Comparison of ENCODE assay signal across 38 cellular contexts in genomic region chr6:117275711-117276110, GRCh38. TPM values are rescaled to one million over a fixed set of nuclear protein-coding genes. Genes with fewer than 3 reads are reported as not detected.
"Had no signal": no experiment of that assay in that cellular context is flagged by ENCODE, and none has a peak within 500 bp of the region (broad histone marks: within the 10 kb centered on the region; RNA-seq: fewer than 3 reads in every experiment).

No MANE protein-coding gene starts in this region.

- DNase-seq: activated effector memory CD4-positive, alpha-beta T cell treated with anti-CD3 and anti-CD28 coated beads, Interleukin-2, amount 50 U/mL, for 16 hours; activated effector memory CD4-positive, alpha-beta T cell treated with Interleukin-2 at 50 U/mL for 16 hours; activated gamma-delta T cell; activated gamma-delta T cell treated with Interleukin-2 at 50 U/mL for 16 hours; activated naive CD4-positive, alpha-beta T cell; activated naive CD4-positive, alpha-beta T cell treated with anti-CD3 and anti-CD28 coated beads for 36 hours; activated naive CD4-positive, alpha-beta T cell treated with anti-CD3 and anti-CD28 coated beads, Interleukin-2, amount 10 ng/mL, durations not matched to agents 7 days and 5 days; activated naive CD4-positive, alpha-beta T cell treated with anti-CD3 and anti-CD28 coated beads, Interleukin-2, amount 50 U/mL, for 16 hours; activated naive CD4-positive, alpha-beta T cell treated with Interleukin-2 at 50 U/mL for 16 hours; activated naive CD8-positive, alpha-beta T cell treated with anti-CD3 and anti-CD28 coated beads for 36 hours; activated naive CD8-positive, alpha-beta T cell treated with anti-CD3 and anti-CD28 coated beads, Interleukin-2, amount 10 ng/mL, durations not matched to agents 7 days and 5 days; activated naive CD8-positive, alpha-beta T cell treated with anti-CD3 and anti-CD28 coated beads, Interleukin-2, amount 50 U/mL, for 24 hours; activated T-cell treated with anti-CD3 and anti-CD28 coated beads for 4 hours; activated T-cell treated with anti-CD3 and anti-CD28 coated beads, Interleukin-2, amount 50 U/mL, for 1 hour; activated T-cell treated with anti-CD3 and anti-CD28 coated beads, Interleukin-2, amount 50 U/mL, for 24 hours; activated T-cell treated with anti-CD3 and anti-CD28 coated beads, Interleukin-2, amount 50 U/mL, for 4 hours; activated T-cell treated with anti-CD3 and anti-CD28 coated beads, Interleukin-2, amount 50 U/mL, for 48 hours; activated T-cell treated with anti-CD3 and anti-CD28 coated beads, Interleukin-2, amount 50 U/mL, for 72 hours; adrenal gland; amniotic stem cell; amygdala; anterior cingulate cortex; aorta; body of pancreas; brain microvascular endothelial cell; caudate nucleus; central memory CD4-positive, alpha-beta T cell; cerebellar nuclear complex had no signal

- H3K4me3 ChIP-seq: adrenal gland, ascending aorta, body of pancreas, breast epithelium, cardiac muscle cell had no signal

- H3K4me1 ChIP-seq: adrenal gland, ascending aorta, breast epithelium had no signal

- H3K27ac ChIP-seq: adrenal gland, ascending aorta, body of pancreas, brain microvascular endothelial cell, breast epithelium, cardiac muscle cell had no signal

- H3K9me3 ChIP-seq: adrenal gland, ascending aorta, body of pancreas, breast epithelium had no signal

- ATAC-seq: activated naive CD4-positive, alpha-beta T cell treated with anti-CD3 and anti-CD28 coated beads, Interleukin-2, amount 50 U/mL, for 72 hours; activated naive CD8-positive, alpha-beta T cell treated with anti-CD3 and anti-CD28 coated beads, Interleukin-2, amount 50 U/mL, for 24 hours; activated T-cell treated with anti-CD3 and anti-CD28 coated beads, Interleukin-2, amount 50 U/mL, for 4 hours; activated T-cell treated with anti-CD3 and anti-CD28 coated beads, Interleukin-2, amount 50 U/mL, for 72 hours; activated T-helper 17 cell treated with anti-CD3 and anti-CD28 coated beads, Interleukin-2, amount 50 U/mL, for 72 hours; body of pancreas had no signal

- H3K27me3 ChIP-seq: ascending aorta had no signal

- H3K36me3 ChIP-seq: adrenal gland, ascending aorta, brain microvascular endothelial cell, breast epithelium, cardiac muscle cell had no signal

RNA-seq across cellular contexts. Expression of gene VGLL2, which starts 10.4 kb away (rescaled TPM):
- total RNA-seq: activated naive CD4-positive, alpha-beta T cell treated with anti-CD3 and anti-CD28 coated beads for 36 hours; activated naive CD4-positive, alpha-beta T cell treated with anti-CD3 and anti-CD28 coated beads, Interleukin-2, amount 50 U/mL, for 72 hours; activated naive CD8-positive, alpha-beta T cell treated with anti-CD3 and anti-CD28 coated beads for 36 hours; activated naive CD8-positive, alpha-beta T cell treated with anti-CD3 and anti-CD28 coated beads, Interleukin-2, amount 10 ng/mL, durations not matched to agents 7 days and 5 days; activated T-cell treated with anti-CD3 and anti-CD28 coated beads, Interleukin-2, amount 50 U/mL, for 4 hours; activated T-cell treated with anti-CD3 and anti-CD28 coated beads, Interleukin-2, amount 50 U/mL, for 72 hours; activated T-helper 1 cell treated with anti-CD3 and anti-CD28 coated beads, Interleukin-12 subunit alpha, Interleukin-12 subunit beta, Interleukin-2, Interleukin-4 antibody, amounts not matched to agents 30 ng/mL and 10 ng/mL and 1 ng/mL, durations not matched to agents 14 hours and 24 hours and 36 hours; activated T-helper 17 cell treated with anti-CD3 and anti-CD28 coated beads, Interleukin-2, amount 50 U/mL, for 72 hours; activated T-helper 2 cell treated with anti-CD3 and anti-CD28 coated beads, Interferon-gamma antibody, Interleukin-2, Interleukin-4, amounts not matched to agents 10 μg/mL and 5 μg/mL and 100 μg/mL, durations not matched to agents 14 hours and 24 hours and 36 hours; adrenal gland; aorta; ascending aorta; breast epithelium; bronchial epithelial cell; cardiac muscle cell; cerebellum; chondrocyte had no signal
- polyA plus RNA-seq: adrenal gland, aorta, cardiac muscle cell had no signal
